22 cellular contexts compared by ENCODE assay signal in the genomic region with DNA sequence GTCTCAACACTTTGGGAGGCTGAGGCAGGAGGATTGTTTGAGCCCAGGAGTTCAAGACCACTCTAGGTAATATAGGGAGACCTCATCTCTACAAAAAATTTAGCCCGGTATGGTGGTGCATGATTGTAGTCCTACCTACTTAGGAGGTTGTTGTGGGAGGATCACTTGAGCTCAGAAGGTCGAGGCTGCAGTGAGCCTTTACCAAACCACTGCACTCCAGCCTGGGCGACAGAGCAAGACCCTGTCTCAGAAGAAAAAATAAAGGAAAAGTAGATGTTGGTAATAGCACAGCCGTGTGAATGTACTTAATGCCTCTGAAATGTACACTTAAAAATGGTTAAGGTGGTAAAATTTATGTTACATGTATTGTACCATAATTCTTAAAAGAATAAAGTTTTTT. TPM values are rescaled to one million over a fixed set of nuclear protein-coding genes. Genes with fewer than 3 reads are reported as not detected.
DNase-seq lines count a peak whose midpoint lies in the region; ATAC-seq and TF ChIP-seq lines count a peak whose summit lies in the region.
"Had no signal": no experiment of that assay in that cellular context is flagged by ENCODE, and none has a peak within 500 bp of the region (broad histone marks: within the 10 kb centered on the region; RNA-seq: fewer than 3 reads in every experiment).

No MANE protein-coding gene starts in this region.

- H3K27me3 ChIP-seq in Caco-2 (replicated peaks; ENCODE audit: control insufficient read depth, insufficient read depth, low read length) (no peaks in the 10 kb centered on the region), right lobe of liver (no peaks in the 10 kb centered on the region)
- no peaks in the 10 kb centered on the region for H3K27me3 ChIP-seq in effector memory CD4-positive, alpha-beta T cell (replicated peaks; ENCODE audit: control insufficient read depth, insufficient read depth, low read length, poor library complexity, severe bottlenecking)
- H3K27me3 ChIP-seq: Peyer's patch had no signal

- peak overlapping the region in 2 of 3 donors; percentile 45 to 85 for H3K27ac ChIP-seq in right lobe of liver
- H3K27ac ChIP-seq in effector memory CD4-positive, alpha-beta T cell (ENCODE audit: insufficient read depth, low read length, poor library complexity, severe bottlenecking): no peak overlapping the region
- H3K27ac ChIP-seq: C4-2B, Peyer's patch had no signal

- no peak for TF ChIP-seq POLR2A in right lobe of liver (IDR thresholded peaks at IDR 0.05)

- peak overlapping the region; percentile 42 for H3K27ac Mint-ChIP-seq in activated CD4-positive, alpha-beta memory T cell treated with anti-CD3 and anti-CD28 coated beads for 36 hours
- no peak overlapping the region for H3K27ac Mint-ChIP-seq in activated CD4-positive, alpha-beta memory T cell treated with anti-CD3 and anti-CD28 coated beads, Interleukin-2, amount 10 ng/mL, durations not matched to agents 7 days and 5 days
- H3K27ac Mint-ChIP-seq in Caco-2 (ENCODE audit: unreplicated experiment) (peak overlapping the region; percentile 57), T-helper 17 cell (peak overlapping the region; percentile 82)

- H3K4me3 ChIP-seq in Caco-2 (ENCODE audit: low read depth, low read length) (no peak overlapping the region), right lobe of liver (no peak overlapping the region)
- no peak overlapping the region for H3K4me3 ChIP-seq in effector memory CD4-positive, alpha-beta T cell (ENCODE audit: insufficient read depth, low read depth, low read length, poor library complexity, severe bottlenecking)
- H3K4me3 ChIP-seq: Peyer's patch had no signal

- peaks cover 27% of the 10 kb centered on the region for H3K4me1 ChIP-seq in Caco-2
- H3K4me1 ChIP-seq in right lobe of liver: peaks cover 0 to 22% (median 5%) of the 10 kb centered on the region in 4 donors
- no peaks in the 10 kb centered on the region for H3K4me1 ChIP-seq in effector memory CD4-positive, alpha-beta T cell (ENCODE audit: control insufficient read depth, insufficient read depth, low read length, poor library complexity, severe bottlenecking)
- H3K4me1 ChIP-seq: Peyer's patch had no signal

- POLR2A ChIA-PET in activated CD4-positive, alpha-beta memory T cell treated with anti-CD3 and anti-CD28 coated beads for 36 hours (lab: Charles Lee): interaction anchor here (0.6 kb wide), 1 partner anchor 136 kb away, joined by 3 read pairs; no protein-coding TSS in a partner anchor
- POLR2A ChIA-PET in activated CD4-positive, alpha-beta memory T cell treated with anti-CD3 and anti-CD28 coated beads, Interleukin-2, amount 10 ng/mL, durations not matched to agents 7 days and 5 days (lab: Charles Lee): no interaction called here
- POLR2A ChIA-PET in Caco-2 (lab: Charles Lee): no interaction called here

- no peak for ATAC-seq in T-helper 17 cell
- no peak for ATAC-seq in right lobe of liver
- no peak for ATAC-seq in HG02884 (IDR thresholded peaks at IDR 0.05; ENCODE audit: unreplicated experiment)
- no peak for ATAC-seq in HG03039 (IDR thresholded peaks at IDR 0.05; ENCODE audit: unreplicated experiment)

- no peaks in the 10 kb centered on the region for H3K4me1 Mint-ChIP-seq in activated CD4-positive, alpha-beta memory T cell treated with anti-CD3 and anti-CD28 coated beads for 36 hours (ENCODE audit: low read depth)
- no peaks in the 10 kb centered on the region for H3K4me1 Mint-ChIP-seq in activated CD4-positive, alpha-beta memory T cell treated with anti-CD3 and anti-CD28 coated beads, Interleukin-2, amount 10 ng/mL, durations not matched to agents 7 days and 5 days
- H3K4me1 Mint-ChIP-seq in Caco-2 (ENCODE audit: low read depth, unreplicated experiment) (peaks cover 29% of the 10 kb centered on the region), T-helper 17 cell (peaks cover 13% of the 10 kb centered on the region)

- TF ChIP-seq CTCF in Caco-2 (IDR thresholded peaks at IDR 0.05; ENCODE audit: insufficient read depth in 1 of 2, low read depth in 1 of 2, low read length in 1 of 2, severe bottlenecking in 1 of 2, unreplicated experiment in 1 of 2) (no peak), right lobe of liver (IDR thresholded peaks at IDR 0.05) (no peak)

- CTCF ChIA-PET in activated CD4-positive, alpha-beta memory T cell treated with anti-CD3 and anti-CD28 coated beads for 36 hours (lab: Charles Lee): no interaction called here
- CTCF ChIA-PET in activated CD4-positive, alpha-beta memory T cell treated with anti-CD3 and anti-CD28 coated beads, Interleukin-2, amount 10 ng/mL, durations not matched to agents 7 days and 5 days (lab: Charles Lee): no interaction called here
- CTCF ChIA-PET in Caco-2 (lab: Charles Lee): no interaction called here

- intact Hi-C loops in activated CD4-positive, alpha-beta memory T cell treated with anti-CD3 and anti-CD28 coated beads for 36 hours (cut with micrococcal nuclease): no loop called here
- intact Hi-C loops in Caco-2 (cut with micrococcal nuclease; ENCODE audit: unreplicated experiment): no loop called here
- intact Hi-C loops in right lobe of liver (cut with DNase I): no loop called here

- H3K27me3 Mint-ChIP-seq in activated CD4-positive, alpha-beta memory T cell treated with anti-CD3 and anti-CD28 coated beads for 36 hours: no peaks in the 10 kb centered on the region
- no peaks in the 10 kb centered on the region for H3K27me3 Mint-ChIP-seq in activated CD4-positive, alpha-beta memory T cell treated with anti-CD3 and anti-CD28 coated beads, Interleukin-2, amount 10 ng/mL, durations not matched to agents 7 days and 5 days
- H3K27me3 Mint-ChIP-seq in Caco-2 (ENCODE audit: insufficient read depth, unreplicated experiment) (no peaks in the 10 kb centered on the region), T-helper 17 cell (no peaks in the 10 kb centered on the region)

- DNase-seq in activated CD4-positive, alpha-beta memory T cell treated with anti-CD3 and anti-CD28 coated beads for 36 hours: no peak
- DNase-seq in activated CD4-positive, alpha-beta memory T cell treated with anti-CD3 and anti-CD28 coated beads, Interleukin-2, amount 10 ng/mL, durations not matched to agents 7 days and 5 days: no peak
- DNase-seq in Caco-2 (no peak), T-helper 17 cell (no peak), right lobe of liver (no peak)
- DNase-seq in effector memory CD4-positive, alpha-beta T cell: no peak
- DNase-seq: 8988T, AML-193, EL, GF-D8, GOT3, KG1, NCI-H1092 treated with DMSO at 0.1 percent for 48 hours, NCI-H146, NCI-H2029, NCI-H226, NCI-H510A treated with DMSO at 0.1 percent for 48 hours, NCI-H774, Peyer's patch had no signal

- H3K36me3 ChIP-seq in Caco-2 (ENCODE audit: control insufficient read depth, insufficient read depth, low read length) (0 out of 2 replicates have a peak, but pooled peaks cover 2% of the 10 kb centered on the region), right lobe of liver (no peaks in the 10 kb centered on the region)
- H3K36me3 ChIP-seq in effector memory CD4-positive, alpha-beta T cell (ENCODE audit: control insufficient read depth, insufficient read depth, low read length): peaks cover 9% of the 10 kb centered on the region

- H3K9me3 Mint-ChIP-seq in activated CD4-positive, alpha-beta memory T cell treated with anti-CD3 and anti-CD28 coated beads for 36 hours: peaks cover 8% of the 10 kb centered on the region
- no peaks in the 10 kb centered on the region for H3K9me3 Mint-ChIP-seq in activated CD4-positive, alpha-beta memory T cell treated with anti-CD3 and anti-CD28 coated beads, Interleukin-2, amount 10 ng/mL, durations not matched to agents 7 days and 5 days
- peaks cover 11% of the 10 kb centered on the region for H3K9me3 Mint-ChIP-seq in Caco-2 (ENCODE audit: unreplicated experiment)

- peaks cover 42% of the 10 kb centered on the region for H3K36me3 Mint-ChIP-seq in activated CD4-positive, alpha-beta memory T cell treated with anti-CD3 and anti-CD28 coated beads for 36 hours
- peaks cover 62% of the 10 kb centered on the region for H3K36me3 Mint-ChIP-seq in activated CD4-positive, alpha-beta memory T cell treated with anti-CD3 and anti-CD28 coated beads, Interleukin-2, amount 10 ng/mL, durations not matched to agents 7 days and 5 days (ENCODE audit: low read depth)
- H3K36me3 Mint-ChIP-seq in Caco-2 (ENCODE audit: insufficient read depth, unreplicated experiment) (peaks cover 70% of the 10 kb centered on the region), T-helper 17 cell (ENCODE audit: low read depth) (peaks cover 8% of the 10 kb centered on the region)

- H3K4me3 Mint-ChIP-seq in activated CD4-positive, alpha-beta memory T cell treated with anti-CD3 and anti-CD28 coated beads for 36 hours: no peak overlapping the region
- H3K4me3 Mint-ChIP-seq in activated CD4-positive, alpha-beta memory T cell treated with anti-CD3 and anti-CD28 coated beads, Interleukin-2, amount 10 ng/mL, durations not matched to agents 7 days and 5 days: no peak overlapping the region
- H3K4me3 Mint-ChIP-seq in Caco-2 (ENCODE audit: unreplicated experiment) (peak overlapping the region; percentile 19), T-helper 17 cell (no peak overlapping the region)

- BruUV-seq in Caco-2 (replicated peaks; lab: Mats Ljungman, UMichigan): no TSS peak

- 91% methylated on average over 4 of the region's 4 CpGs for WGBS in right lobe of liver (ENCODE audit: insufficient coverage, low coverage, low lambda C conversion rate, missing lambda C conversion rate)

- H3K9me3 ChIP-seq in Caco-2: no peaks in the 10 kb centered on the region; the same call in 1 of the 2 replicates
- no peaks in the 10 kb centered on the region for H3K9me3 ChIP-seq in T-helper 17 cell (ENCODE audit: control insufficient read depth, low read length, poor library complexity, severe bottlenecking)
- H3K9me3 ChIP-seq in right lobe of liver: no peaks in the 10 kb centered on the region
- H3K9me3 ChIP-seq in effector memory CD4-positive, alpha-beta T cell (ENCODE audit: control insufficient read depth, low read length): no peaks in the 10 kb centered on the region
- H3K9me3 ChIP-seq: Peyer's patch had no signal

RNA-seq across cellular contexts. Expression of gene TIMM23, which starts 25.3 kb away (rescaled TPM):
- 10 to 100 TPM; 70.2 to 73.4 TPM for total RNA-seq in activated CD4-positive, alpha-beta memory T cell treated with anti-CD3 and anti-CD28 coated beads for 36 hours
- 10 to 100 TPM; 45.2 to 48.2 TPM for total RNA-seq in activated CD4-positive, alpha-beta memory T cell treated with anti-CD3 and anti-CD28 coated beads, Interleukin-2, amount 10 ng/mL, durations not matched to agents 7 days and 5 days
- total RNA-seq in Caco-2 (2022) (141 and 142 TPM in 2 replicates), T-helper 17 cell (10 to 100 TPM; 23.8 to 33.0 TPM), right lobe of liver (10 to 100 TPM; 22.2 to 65.7 (median 30.3) TPM)

RNA-seq across cellular contexts. Expression of gene NCOA4, which starts 32.9 kb away (rescaled TPM):
- total RNA-seq in activated CD4-positive, alpha-beta memory T cell treated with anti-CD3 and anti-CD28 coated beads for 36 hours: 10 to 100 TPM; 79.9 to 85.3 TPM
- 100 to 1,000 TPM; 104 to 105 TPM for total RNA-seq in activated CD4-positive, alpha-beta memory T cell treated with anti-CD3 and anti-CD28 coated beads, Interleukin-2, amount 10 ng/mL, durations not matched to agents 7 days and 5 days
- total RNA-seq in Caco-2 (2022) (139 and 142 TPM in 2 replicates), T-helper 17 cell (100 to 1,000 TPM in 1 of 2 donors, 10 to 100 TPM in 1; 51.5 to 107 TPM), right lobe of liver (100 to 1,000 TPM; 130 to 224 (median 201) TPM)

RNA-seq across cellular contexts. Expression of gene MSMB, which starts 48.5 kb away (rescaled TPM):
- total RNA-seq in activated CD4-positive, alpha-beta memory T cell treated with anti-CD3 and anti-CD28 coated beads for 36 hours: not detected
- total RNA-seq in activated CD4-positive, alpha-beta memory T cell treated with anti-CD3 and anti-CD28 coated beads, Interleukin-2, amount 10 ng/mL, durations not matched to agents 7 days and 5 days: not detected
- 0.84 and 4.0 TPM in 2 replicates for total RNA-seq in Caco-2 (2022)
- total RNA-seq in T-helper 17 cell: not detected
- under 1 TPM in 1 of 6 experiments, not detected in 5; 0.84 TPM for total RNA-seq in right lobe of liver
- total RNA-seq: Peyer's patch had no signal
